Comparison of ENCODE assay signal across 11 cellular contexts in the genomic region with DNA sequence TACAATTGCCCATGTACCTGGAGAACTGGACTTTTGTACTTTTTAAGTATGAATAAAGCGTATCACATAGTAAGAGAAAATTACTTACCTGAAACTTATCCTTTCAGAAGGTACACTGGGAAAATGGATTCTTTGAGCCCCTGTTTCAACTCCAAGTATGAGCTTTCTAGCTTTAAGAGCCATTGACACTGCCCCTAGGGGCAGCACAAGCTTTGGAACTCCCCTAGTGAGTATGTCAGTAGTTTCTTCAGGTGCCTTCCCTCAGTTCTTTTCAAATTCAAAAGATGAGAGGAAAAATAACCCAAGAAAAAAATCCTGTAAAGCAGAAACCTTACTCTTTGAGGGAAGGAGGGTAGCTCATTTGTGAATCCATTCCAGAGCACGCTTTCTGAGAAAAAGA.
DNase-seq lines count a peak whose midpoint lies in the region; ATAC-seq and TF ChIP-seq lines count a peak whose summit lies in the region.
"Had no signal": no experiment of that assay in that cellular context is flagged by ENCODE, and none has a peak within 500 bp of the region (broad histone marks: within the 10 kb centered on the region; RNA-seq: fewer than 3 reads in every experiment).

No MANE protein-coding gene starts in this region.

- H3K36me3 Mint-ChIP-seq in nephron (ENCODE audit: low read depth) = peaks cover 2% of the 10 kb centered on the region

- no peak for ATAC-seq in sciatic nerve

- H3K27ac ChIP-seq in brain microvascular endothelial cell = no peak overlapping the region

- no peaks in the 10 kb centered on the region for H3K27me3 ChIP-seq in brain microvascular endothelial cell (replicated peaks)

- intact Hi-C loops in sciatic nerve (cut with DNase I) = no loop called here

- H3K4me1 Mint-ChIP-seq in nephron = no peaks in the 10 kb centered on the region

- no peak overlapping the region for H3K4me3 ChIP-seq in brain microvascular endothelial cell (ENCODE audit: low read depth, low read length)

- TF ChIP-seq EP300 in Ishikawa (IDR thresholded peaks at IDR 0.05; ENCODE audit: borderline replicate concordance) = no peak

- no peak overlapping the region for H3K4me3 Mint-ChIP-seq in nephron

- no peak overlapping the region for H3K27ac Mint-ChIP-seq in nephron

- no peaks in the 10 kb centered on the region for H3K27me3 Mint-ChIP-seq in nephron (ENCODE audit: low read depth)

- no peaks in the 10 kb centered on the region for H3K9me3 Mint-ChIP-seq in nephron

- no peaks in the 10 kb centered on the region for H3K36me3 ChIP-seq in brain microvascular endothelial cell (replicated peaks)

- in situ Hi-C loops in brain microvascular endothelial cell (cut with HindIII; ENCODE audit: low pct_ligation_motif_present, low sequenced_read_pairs) = no loop called here

- TF ChIP-seq CTCF in brain microvascular endothelial cell (IDR thresholded peaks at IDR 0.05; ENCODE audit: low read depth, low read length, missing control alignments) (peak; percentile 68), nephron (IDR thresholded peaks at IDR 0.05; ENCODE audit: unreplicated experiment in 3 of 3) (peak in 2 of 3 experiments; percentile 24 to 31)

- peak; percentile 18 for DNase-seq in DMS53 (lab: John Stamatoyannopoulos, UW)
- DNase-seq in DMS53 treated with DMSO at 0.1 percent for 48 hours (lab: John Stamatoyannopoulos, UW; ENCODE audit: unreplicated experiment) = no peak
- DNase-seq in brain microvascular endothelial cell = no peak
- DNase-seq in sciatic nerve (ENCODE audit: low spot score) = no peak
- DNase-seq in epidermal melanocyte (ENCODE audit: insufficient read length, low spot score) = no peak
- no peak for DNase-seq in stimulated activated CD4-positive, alpha-beta T cell treated with anti-CD3 and anti-CD28 coated beads, Interleukin-2, amount 100 ng/mL, for 48 hours
- DNase-seq: activated CD4-positive, alpha-beta T cell treated with anti-CD3 and anti-CD28 coated beads, Interleukin-2, amount 50 U/mL, for 1 hour; MV-4-11; nucleus accumbens had no signal

- TF ChIP-seq RAD21 in Ishikawa (IDR thresholded peaks at IDR 0.05; ENCODE audit: low read depth) = peak; percentile 23; the same call in 1 of the 2 replicates

TF ChIP-seq in Ishikawa, 13 proteins besides CTCF, POLR2A, EP300 and RAD21:
- TF ChIP-seq, protein P1, sequence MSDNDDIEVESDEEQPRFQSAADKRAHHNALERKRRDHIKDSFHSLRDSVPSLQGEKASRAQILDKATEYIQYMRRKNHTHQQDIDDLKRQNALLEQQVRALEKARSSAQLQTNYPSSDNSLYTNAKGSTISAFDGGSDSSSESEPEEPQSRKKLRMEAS (IDR thresholded peaks at IDR 0.05) = no peak
- TF ChIP-seq, protein P2, sequence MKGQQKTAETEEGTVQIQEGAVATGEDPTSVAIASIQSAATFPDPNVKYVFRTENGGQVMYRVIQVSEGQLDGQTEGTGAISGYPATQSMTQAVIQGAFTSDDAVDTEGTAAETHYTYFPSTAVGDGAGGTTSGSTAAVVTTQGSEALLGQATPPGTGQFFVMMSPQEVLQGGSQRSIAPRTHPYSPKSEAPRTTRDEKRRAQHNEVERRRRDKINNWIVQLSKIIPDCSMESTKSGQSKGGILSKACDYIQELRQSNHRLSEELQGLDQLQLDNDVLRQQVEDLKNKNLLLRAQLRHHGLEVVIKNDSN (IDR thresholded peaks at IDR 0.05) = no peak
- TF ChIP-seq FOXM1 (IDR thresholded peaks at IDR 0.05; ENCODE audit: borderline replicate concordance, low read depth) (no peak), TCF12 (IDR thresholded peaks at IDR 0.05; ENCODE audit: low read depth) (no peak), EGR1 (IDR thresholded peaks at IDR 0.05) (no peak), TAF1 (IDR thresholded peaks at IDR 0.05; ENCODE audit: low read depth) (no peak), TEAD4 (IDR thresholded peaks at IDR 0.05) (no peak)
- TF ChIP-seq, protein P3, sequence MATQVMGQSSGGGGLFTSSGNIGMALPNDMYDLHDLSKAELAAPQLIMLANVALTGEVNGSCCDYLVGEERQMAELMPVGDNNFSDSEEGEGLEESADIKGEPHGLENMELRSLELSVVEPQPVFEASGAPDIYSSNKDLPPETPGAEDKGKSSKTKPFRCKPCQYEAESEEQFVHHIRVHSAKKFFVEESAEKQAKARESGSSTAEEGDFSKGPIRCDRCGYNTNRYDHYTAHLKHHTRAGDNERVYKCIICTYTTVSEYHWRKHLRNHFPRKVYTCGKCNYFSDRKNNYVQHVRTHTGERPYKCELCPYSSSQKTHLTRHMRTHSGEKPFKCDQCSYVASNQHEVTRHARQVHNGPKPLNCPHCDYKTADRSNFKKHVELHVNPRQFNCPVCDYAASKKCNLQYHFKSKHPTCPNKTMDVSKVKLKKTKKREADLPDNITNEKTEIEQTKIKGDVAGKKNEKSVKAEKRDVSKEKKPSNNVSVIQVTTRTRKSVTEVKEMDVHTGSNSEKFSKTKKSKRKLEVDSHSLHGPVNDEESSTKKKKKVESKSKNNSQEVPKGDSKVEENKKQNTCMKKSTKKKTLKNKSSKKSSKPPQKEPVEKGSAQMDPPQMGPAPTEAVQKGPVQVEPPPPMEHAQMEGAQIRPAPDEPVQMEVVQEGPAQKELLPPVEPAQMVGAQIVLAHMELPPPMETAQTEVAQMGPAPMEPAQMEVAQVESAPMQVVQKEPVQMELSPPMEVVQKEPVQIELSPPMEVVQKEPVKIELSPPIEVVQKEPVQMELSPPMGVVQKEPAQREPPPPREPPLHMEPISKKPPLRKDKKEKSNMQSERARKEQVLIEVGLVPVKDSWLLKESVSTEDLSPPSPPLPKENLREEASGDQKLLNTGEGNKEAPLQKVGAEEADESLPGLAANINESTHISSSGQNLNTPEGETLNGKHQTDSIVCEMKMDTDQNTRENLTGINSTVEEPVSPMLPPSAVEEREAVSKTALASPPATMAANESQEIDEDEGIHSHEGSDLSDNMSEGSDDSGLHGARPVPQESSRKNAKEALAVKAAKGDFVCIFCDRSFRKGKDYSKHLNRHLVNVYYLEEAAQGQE (IDR thresholded peaks at IDR 0.05; ENCODE audit: low read depth) = no peak
